ENCODE assay signal across 23 cellular contexts in the genomic region with DNA sequence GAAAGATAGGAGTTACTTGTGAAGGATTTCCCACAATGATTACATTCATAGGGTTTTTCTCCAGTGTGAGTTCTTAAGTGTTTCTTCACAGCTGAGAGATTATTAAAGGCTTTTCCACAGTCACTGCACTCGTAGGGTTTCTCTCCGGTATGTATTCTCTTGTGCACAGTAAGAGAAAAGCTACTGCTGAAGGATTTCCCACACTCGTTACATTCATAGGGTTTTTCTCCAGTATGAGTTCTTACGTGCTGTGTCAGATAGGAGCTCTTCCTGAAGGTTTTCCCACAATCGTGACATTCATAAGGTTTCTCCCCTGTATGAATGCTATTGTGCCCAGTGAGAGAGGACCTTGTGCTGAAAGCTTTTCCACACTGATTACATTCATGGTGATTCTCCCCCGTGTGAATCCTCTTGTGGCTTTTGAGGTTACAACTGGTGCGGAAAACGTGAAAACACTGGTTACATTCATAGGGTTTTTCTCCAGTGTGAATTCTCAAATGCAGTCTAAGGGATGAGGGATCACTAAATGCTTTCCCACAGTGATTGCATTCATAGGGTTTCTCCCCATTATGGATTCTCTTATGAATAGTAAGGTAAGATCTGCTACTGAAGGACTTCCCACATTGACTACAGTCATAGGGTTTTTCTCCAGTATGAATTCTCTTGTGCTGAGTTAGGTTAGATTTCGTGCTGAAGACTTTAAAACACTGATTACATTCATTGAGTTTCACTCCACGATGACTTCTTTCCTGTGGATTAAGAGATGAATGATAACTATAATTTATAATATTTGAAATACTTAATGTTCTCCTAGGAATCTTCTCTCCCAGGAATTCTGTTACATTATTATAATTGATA. TPM values are rescaled to one million over a fixed set of nuclear protein-coding genes. Genes with fewer than 3 reads are reported as not detected.
A peak's percentile ranks its signal among the peaks of the same experiment; 100 is the strongest.
DNase-seq lines count a peak whose midpoint lies in the region; ATAC-seq, FAIRE-seq and TF ChIP-seq lines count a peak whose summit lies in the region.
"Had no signal": no experiment of that assay in that cellular context is flagged by ENCODE, and none has a peak within 500 bp of the region (broad histone marks: within the 10 kb centered on the region; RNA-seq: fewer than 3 reads in every experiment).

No MANE protein-coding gene starts in this region.

- TF ChIP-seq CTCF in MCF 10A (IDR thresholded peaks at IDR 0.05; ENCODE audit: unreplicated experiment) (no peak), breast epithelium (IDR thresholded peaks at IDR 0.05) (no peak), fibroblast of lung (conservative IDR thresholded peaks at IDR 0.05 in 1 of 2, IDR thresholded peaks at IDR 0.05 in 1 of 2; ENCODE audit: low read depth in 1 of 2, low read length in 2 of 2) (no peak)

- H4K20me1 ChIP-seq in fibroblast of lung (ENCODE audit: control insufficient read depth, extremely low read depth, insufficient read depth, low read length) = no peaks in the 10 kb centered on the region

- no peaks in the 10 kb centered on the region for H3K27me3 Mint-ChIP-seq in MCF 10A (ENCODE audit: insufficient read depth, unreplicated experiment)
- H3K27me3 Mint-ChIP-seq: naive thymus-derived CD8-positive, alpha-beta T cell; stimulated activated naive CD8-positive, alpha-beta T cell treated with anti-CD3 and anti-CD28 coated beads, Interleukin-15, amount 100 ng/mL, for 72 hours had no signal

- no peaks in the 10 kb centered on the region for H3K4me1 ChIP-seq in breast epithelium
- no peaks in the 10 kb centered on the region for H3K4me1 ChIP-seq in fibroblast of lung (ENCODE audit: control insufficient read depth, extremely low read depth, insufficient read depth, low read length)
- no peaks in the 10 kb centered on the region for H3K4me1 ChIP-seq in urinary bladder (ENCODE audit: insufficient read depth)
- H3K4me1 ChIP-seq: Caco-2, colonic mucosa had no signal

- FAIRE-seq in GM12892 (lab: Jason Lieb, UNC) = no peak
- FAIRE-seq: urothelium cell line had no signal

- no peak overlapping the region for H3K4me2 ChIP-seq in fibroblast of lung (ENCODE audit: extremely low read depth, insufficient read depth, low read length)

- 98% methylated on average over 10 of the region's 10 CpGs for WGBS in urinary bladder

- DNase-seq in MCF 10A (ENCODE audit: unreplicated experiment) (peak; percentile 7), breast epithelium (ENCODE audit: low spot score in 2 of 2) (no peak), RPMI7951 (ENCODE audit: low read depth) (peak; percentile 19), fibroblast of lung (ENCODE audit: low read depth in 2 of 2) (peak; percentile 8 to 34), GM12892 (ENCODE audit: insufficient read length) (no peak)
- DNase-seq: amygdala; Caco-2; colonic mucosa; hippocampal formation; left colon; naive thymus-derived CD8-positive, alpha-beta T cell; NCI-H187; NCI-H524 treated with DMSO at 0.1 percent for 48 hours; stimulated activated naive CD8-positive, alpha-beta T cell treated with anti-CD3 and anti-CD28 coated beads, Interleukin-15, amount 100 ng/mL, for 72 hours; SW 1271 had no signal

- peaks cover 61% of the 10 kb centered on the region for H3K36me3 ChIP-seq in breast epithelium
- peaks cover 5% of the 10 kb centered on the region for H3K36me3 ChIP-seq in fibroblast of lung (ENCODE audit: control insufficient read depth, insufficient read depth, low read length)
- H3K36me3 ChIP-seq in urinary bladder (ENCODE audit: insufficient read depth) = peaks cover 18% of the 10 kb centered on the region

- POLR2A ChIA-PET in MCF 10A (lab: Yijun Ruan, JAX) = interaction anchor here (0.6 kb wide), 1 partner anchor 157 kb away, joined by 3 read pairs; no protein-coding TSS in a partner anchor

- H3K9me3 Mint-ChIP-seq in MCF 10A (ENCODE audit: unreplicated experiment) = peaks cover 39% of the 10 kb centered on the region

- H3K9me3 ChIP-seq in breast epithelium (peaks cover 92 to 100% of the 10 kb centered on the region in 2 donors), fibroblast of lung (ENCODE audit: control insufficient read depth, insufficient read depth, low read depth, low read length) (peaks cover 6% of the 10 kb centered on the region)

- H2AFZ ChIP-seq in fibroblast of lung (ENCODE audit: low read length) = no peak overlapping the region

- TF ChIP-seq POLR2A in breast epithelium (IDR thresholded peaks at IDR 0.05) (no peak), GM12892 (IDR thresholded peaks at IDR 0.05; ENCODE audit: low read depth, low read length) (no peak)

- H3K4me1 Mint-ChIP-seq in MCF 10A (ENCODE audit: insufficient read depth, unreplicated experiment) = no peaks in the 10 kb centered on the region
- H3K4me1 Mint-ChIP-seq: naive thymus-derived CD8-positive, alpha-beta T cell; stimulated activated naive CD8-positive, alpha-beta T cell treated with anti-CD3 and anti-CD28 coated beads, Interleukin-15, amount 100 ng/mL, for 72 hours; WTC11 had no signal

- H3K36me3 Mint-ChIP-seq in MCF 10A (ENCODE audit: insufficient read depth, unreplicated experiment) = peaks cover 79% of the 10 kb centered on the region

- intact Hi-C loops in MCF 10A (cut with micrococcal nuclease) = no loop called here
- intact Hi-C loops in breast epithelium (cut with DNase I; ENCODE audit: low total_unique reads) = no loop called here

- H3K9ac ChIP-seq in fibroblast of lung (ENCODE audit: insufficient read depth, low read length) = no peak overlapping the region

- no peak overlapping the region for H3K4me3 Mint-ChIP-seq in MCF 10A (ENCODE audit: unreplicated experiment)
- H3K4me3 Mint-ChIP-seq: naive thymus-derived CD8-positive, alpha-beta T cell; stimulated activated naive CD8-positive, alpha-beta T cell treated with anti-CD3 and anti-CD28 coated beads, Interleukin-15, amount 100 ng/mL, for 72 hours; WTC11 had no signal

- CTCF ChIA-PET in MCF 10A (lab: Yijun Ruan, JAX) = interaction anchor here (0.6 kb wide), 1 partner anchor 125 kb away, joined by 3 read pairs; no protein-coding TSS in a partner anchor

- no peak overlapping the region for H3K27ac ChIP-seq in breast epithelium
- no peak overlapping the region for H3K27ac ChIP-seq in fibroblast of lung (ENCODE audit: insufficient read depth, low read length)
- H3K27ac ChIP-seq in urinary bladder (ENCODE audit: low read depth) = no peak overlapping the region
- H3K27ac ChIP-seq: colonic mucosa had no signal

- no peaks in the 10 kb centered on the region for H3K79me2 ChIP-seq in fibroblast of lung (ENCODE audit: control insufficient read depth, insufficient read depth, low read length)

- no TSS peak for BruUV-seq in MCF 10A (replicated peaks; lab: Mats Ljungman, UMichigan)

- ATAC-seq in GM18858 (IDR thresholded peaks at IDR 0.05; ENCODE audit: unreplicated experiment) (no peak), GM21737 (IDR thresholded peaks at IDR 0.05; ENCODE audit: unreplicated experiment) (no peak)
- ATAC-seq: left colon; naive thymus-derived CD8-positive, alpha-beta T cell; stimulated activated naive CD8-positive, alpha-beta T cell treated with anti-CD3 and anti-CD28 coated beads, Interleukin-15, amount 100 ng/mL, for 72 hours; WTC11 had no signal

- H3K27me3 ChIP-seq in breast epithelium = no peaks in the 10 kb centered on the region
- no peaks in the 10 kb centered on the region for H3K27me3 ChIP-seq in fibroblast of lung (ENCODE audit: control insufficient read depth, insufficient read depth, low read length)
- H3K27me3 ChIP-seq: colonic mucosa had no signal

- peak overlapping the region in 1 of 3 donors; percentile 23 for H3K4me3 ChIP-seq in breast epithelium
- no peak overlapping the region for H3K4me3 ChIP-seq in fibroblast of lung (replicated peaks in 1 of 4; ENCODE audit: control extremely low read depth in 1 of 4, insufficient read depth in 1 of 4, low read depth in 3 of 4, low read length in 4 of 4)
- H3K4me3 ChIP-seq in urinary bladder (ENCODE audit: low read depth, low read length) = peak overlapping the region; percentile 16
- H3K4me3 ChIP-seq: colonic mucosa had no signal

- H3K27ac Mint-ChIP-seq in MCF 10A (ENCODE audit: low read depth, unreplicated experiment) = no peak overlapping the region
- H3K27ac Mint-ChIP-seq: naive thymus-derived CD8-positive, alpha-beta T cell; stimulated activated naive CD8-positive, alpha-beta T cell treated with anti-CD3 and anti-CD28 coated beads, Interleukin-15, amount 100 ng/mL, for 72 hours; WTC11 had no signal

RNA-seq across cellular contexts. Expression of gene ZNF558, which starts 20.6 kb away (rescaled TPM):
- 34.1 and 36.5 TPM in 2 replicates for total RNA-seq in MCF 10A (2022)
- total RNA-seq in breast epithelium = 10 to 100 TPM; 31.4 to 40.7 (median 36.7) TPM
- 10.6 and 17.7 TPM in 2 replicates for total RNA-seq in RPMI7951 (2014; rRNA removed; shearing (Covaris generic))
- 38.6 and 48.0 TPM in 2 replicates for total RNA-seq in fibroblast of lung
- polyA plus RNA-seq in fibroblast of lung = 12.6 and 17.2 TPM in 2 replicates
- polyA plus RNA-seq in fibroblast of lung (2012) = 8.5 and 9.5 TPM in 2 replicates
- polyA minus RNA-seq in fibroblast of lung (ENCODE audit: low replicate concordance) = 18.6 and 32.3 TPM in 2 replicates
- total RNA-seq in urinary bladder = 36.0 TPM
- polyA plus RNA-seq in urinary bladder = 24.9 TPM
- 7.7 TPM for polyA plus RNA-seq in GM12892 (2012; ENCODE audit: missing spikeins)

RNA-seq across cellular contexts. Expression of gene MBD3L1, which starts 20.6 kb away (rescaled TPM):
- total RNA-seq in MCF 10A (2022) (not detected in 2 replicates), breast epithelium (not detected), fibroblast of lung (not detected in 2 replicates), urinary bladder (not detected)
- total RNA-seq in RPMI7951 (2014; rRNA removed; shearing (Covaris generic)) = not detected in 2 replicates
- polyA plus RNA-seq in fibroblast of lung (not detected in 2 replicates), urinary bladder (not detected)
- polyA plus RNA-seq in fibroblast of lung (2012) = not detected in 2 replicates
- polyA minus RNA-seq in fibroblast of lung (ENCODE audit: low replicate concordance) = not detected in 2 replicates
- not detected for polyA plus RNA-seq in GM12892 (2012; ENCODE audit: missing spikeins)
- total RNA-seq: Caco-2; colonic mucosa; epithelial cell of proximal tubule; left colon; naive thymus-derived CD8-positive, alpha-beta T cell; pulmonary artery endothelial cell; WTC11 had no signal
- polyA plus RNA-seq: AG04450; naive thymus-derived CD8-positive, alpha-beta T cell had no signal

Comparison
In these comparisons a context has a peak if more than half of its experiments do, and no peak if none do; other contexts are left out.
1. DNase-seq: peak in MCF 10A (single experiment), RPMI7951 (single experiment) and fibroblast of lung (2 of 2); none in breast epithelium (0 of 2) and GM12892 (single experiment).